In genomic region chr1:1782399-1783221, GRCh38 we compare ENCODE assay signal across 1 cellular context.
TF ChIP-seq lines count a peak whose summit lies in the region.

No MANE protein-coding gene starts in this region.

TF ChIP-seq in HepG2, 621 proteins besides CTCF, POLR2A, EP300 and RAD21 (continues in another document):
- TF ChIP-seq CEBPG (CRISPR knock-in tag; IDR thresholded peaks at IDR 0.05), result 0 out of 2 replicates have a peak, but pooled peaks have one; percentile 5
- TF ChIP-seq PRDM10 (CRISPR knock-in tag; IDR thresholded peaks at IDR 0.05; ENCODE audit: low read depth), result peak; percentile 69; the same call in 1 of the 2 replicates
- peak; percentile 73 for TF ChIP-seq ZFX (CRISPR knock-in tag; IDR thresholded peaks at IDR 0.05; ENCODE audit: low read depth)
- TF ChIP-seq PAF1 (CRISPR knock-in tag; IDR thresholded peaks at IDR 0.05), result peak; percentile 85; the same call in 1 of the 2 replicates
- no peak; the same call in 1 of the 2 replicates for TF ChIP-seq ZNF451 (CRISPR knock-in tag; IDR thresholded peaks at IDR 0.05)
- TF ChIP-seq SOX6 (IDR thresholded peaks at IDR 0.05), result no peak
- peak; percentile 27; the same call in 1 of the 2 replicates for TF ChIP-seq SOX6 (CRISPR knock-in tag; IDR thresholded peaks at IDR 0.05)
- no peak for TF ChIP-seq ZNF83 (CRISPR knock-in tag; IDR thresholded peaks at IDR 0.05; ENCODE audit: borderline replicate concordance)
- TF ChIP-seq TBX3 (IDR thresholded peaks at IDR 0.05; ENCODE audit: borderline replicate concordance), result no peak
- TF ChIP-seq KDM2A (CRISPR knock-in tag; IDR thresholded peaks at IDR 0.05; ENCODE audit: borderline replicate concordance, low read depth), result peak; percentile 90
- TF ChIP-seq, protein P1, sequence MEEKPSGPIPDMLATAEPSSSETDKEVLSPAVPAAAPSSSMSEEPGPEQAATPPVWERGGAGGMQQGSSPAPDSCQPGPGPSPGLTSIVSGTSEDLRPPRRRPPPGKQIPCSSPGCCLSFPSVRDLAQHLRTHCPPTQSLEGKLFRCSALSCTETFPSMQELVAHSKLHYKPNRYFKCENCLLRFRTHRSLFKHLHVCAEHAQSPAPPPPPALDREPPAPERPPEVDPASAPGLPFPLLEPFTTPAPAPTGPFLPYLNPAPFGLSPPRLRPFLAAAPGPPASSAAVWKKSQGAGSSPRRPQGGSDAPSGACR (CRISPR knock-in tag; IDR thresholded peaks at IDR 0.05), result no peak
- no peak for TF ChIP-seq TCF7L2 (IDR thresholded peaks at IDR 0.05; ENCODE audit: low read depth, low read length)
- no peak for TF ChIP-seq MAFF (IDR thresholded peaks at IDR 0.05; ENCODE audit: low read depth, low read length)
- no peak for TF ChIP-seq ZNF749 (CRISPR knock-in tag; IDR thresholded peaks at IDR 0.05; ENCODE audit: borderline replicate concordance)
- no peak for TF ChIP-seq ZNF180 (CRISPR knock-in tag; IDR thresholded peaks at IDR 0.05; ENCODE audit: borderline replicate concordance, low read depth)
- peak; percentile 61; the same call in 1 of the 2 replicates for TF ChIP-seq ZNF160 (CRISPR knock-in tag; IDR thresholded peaks at IDR 0.05)
- no peak for TF ChIP-seq ZNF260 (CRISPR knock-in tag; IDR thresholded peaks at IDR 0.05; ENCODE audit: borderline replicate concordance, low read depth)
- peak; percentile 22; the same call in 1 of the 2 replicates for TF ChIP-seq KMT2A (CRISPR knock-in tag; IDR thresholded peaks at IDR 0.05)
- TF ChIP-seq SIN3A (IDR thresholded peaks at IDR 0.05; ENCODE audit: borderline replicate concordance, low read depth, low read length), result 0 out of 2 replicates have a peak, but pooled peaks have one; percentile 49
- no peak for TF ChIP-seq ZKSCAN1 (IDR thresholded peaks at IDR 0.05; ENCODE audit: low read length)
- TF ChIP-seq ISL2 (CRISPR knock-in tag; IDR thresholded peaks at IDR 0.05), result no peak
- TF ChIP-seq SP4 (CRISPR knock-in tag; IDR thresholded peaks at IDR 0.05), result no peak
- no peak for TF ChIP-seq ZNF510 (CRISPR knock-in tag; IDR thresholded peaks at IDR 0.05; ENCODE audit: low read depth)
- no peak for TF ChIP-seq TEAD2 (CRISPR knock-in tag; IDR thresholded peaks at IDR 0.05)
- TF ChIP-seq NFE2L2 (IDR thresholded peaks at IDR 0.05; ENCODE audit: low read length), result no peak
- TF ChIP-seq, protein P2, sequence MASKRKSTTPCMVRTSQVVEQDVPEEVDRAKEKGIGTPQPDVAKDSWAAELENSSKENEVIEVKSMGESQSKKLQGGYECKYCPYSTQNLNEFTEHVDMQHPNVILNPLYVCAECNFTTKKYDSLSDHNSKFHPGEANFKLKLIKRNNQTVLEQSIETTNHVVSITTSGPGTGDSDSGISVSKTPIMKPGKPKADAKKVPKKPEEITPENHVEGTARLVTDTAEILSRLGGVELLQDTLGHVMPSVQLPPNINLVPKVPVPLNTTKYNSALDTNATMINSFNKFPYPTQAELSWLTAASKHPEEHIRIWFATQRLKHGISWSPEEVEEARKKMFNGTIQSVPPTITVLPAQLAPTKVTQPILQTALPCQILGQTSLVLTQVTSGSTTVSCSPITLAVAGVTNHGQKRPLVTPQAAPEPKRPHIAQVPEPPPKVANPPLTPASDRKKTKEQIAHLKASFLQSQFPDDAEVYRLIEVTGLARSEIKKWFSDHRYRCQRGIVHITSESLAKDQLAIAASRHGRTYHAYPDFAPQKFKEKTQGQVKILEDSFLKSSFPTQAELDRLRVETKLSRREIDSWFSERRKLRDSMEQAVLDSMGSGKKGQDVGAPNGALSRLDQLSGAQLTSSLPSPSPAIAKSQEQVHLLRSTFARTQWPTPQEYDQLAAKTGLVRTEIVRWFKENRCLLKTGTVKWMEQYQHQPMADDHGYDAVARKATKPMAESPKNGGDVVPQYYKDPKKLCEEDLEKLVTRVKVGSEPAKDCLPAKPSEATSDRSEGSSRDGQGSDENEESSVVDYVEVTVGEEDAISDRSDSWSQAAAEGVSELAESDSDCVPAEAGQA (IDR thresholded peaks at IDR 0.05; ENCODE audit: low read depth), result no peak; the same call in none of the 2 replicates
- TF ChIP-seq, protein P2 (CRISPR knock-in tag; IDR thresholded peaks at IDR 0.05; ENCODE audit: borderline replicate concordance), result peak; percentile 25; the same call in 1 of the 2 replicates
- TF ChIP-seq ZNF296 (CRISPR knock-in tag; conservative IDR thresholded peaks at IDR 0.05), result peak; percentile 74; the same call in 1 of the 2 replicates
- TF ChIP-seq, protein P3, sequence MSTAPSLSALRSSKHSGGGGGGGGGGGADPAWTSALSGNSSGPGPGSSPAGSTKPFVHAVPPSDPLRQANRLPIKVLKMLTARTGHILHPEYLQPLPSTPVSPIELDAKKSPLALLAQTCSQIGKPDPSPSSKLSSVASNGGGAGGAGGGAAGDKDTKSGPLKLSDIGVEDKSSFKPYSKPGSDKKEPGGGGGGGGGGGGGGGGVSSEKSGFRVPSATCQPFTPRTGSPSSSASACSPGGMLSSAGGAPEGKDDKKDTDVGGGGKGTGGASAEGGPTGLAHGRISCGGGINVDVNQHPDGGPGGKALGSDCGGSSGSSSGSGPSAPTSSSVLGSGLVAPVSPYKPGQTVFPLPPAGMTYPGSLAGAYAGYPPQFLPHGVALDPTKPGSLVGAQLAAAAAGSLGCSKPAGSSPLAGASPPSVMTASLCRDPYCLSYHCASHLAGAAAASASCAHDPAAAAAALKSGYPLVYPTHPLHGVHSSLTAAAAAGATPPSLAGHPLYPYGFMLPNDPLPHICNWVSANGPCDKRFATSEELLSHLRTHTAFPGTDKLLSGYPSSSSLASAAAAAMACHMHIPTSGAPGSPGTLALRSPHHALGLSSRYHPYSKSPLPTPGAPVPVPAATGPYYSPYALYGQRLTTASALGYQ (CRISPR knock-in tag; IDR thresholded peaks at IDR 0.05), result no peak
- TF ChIP-seq ZKSCAN5 (CRISPR knock-in tag; IDR thresholded peaks at IDR 0.05), result no peak
- TF ChIP-seq, protein P4, sequence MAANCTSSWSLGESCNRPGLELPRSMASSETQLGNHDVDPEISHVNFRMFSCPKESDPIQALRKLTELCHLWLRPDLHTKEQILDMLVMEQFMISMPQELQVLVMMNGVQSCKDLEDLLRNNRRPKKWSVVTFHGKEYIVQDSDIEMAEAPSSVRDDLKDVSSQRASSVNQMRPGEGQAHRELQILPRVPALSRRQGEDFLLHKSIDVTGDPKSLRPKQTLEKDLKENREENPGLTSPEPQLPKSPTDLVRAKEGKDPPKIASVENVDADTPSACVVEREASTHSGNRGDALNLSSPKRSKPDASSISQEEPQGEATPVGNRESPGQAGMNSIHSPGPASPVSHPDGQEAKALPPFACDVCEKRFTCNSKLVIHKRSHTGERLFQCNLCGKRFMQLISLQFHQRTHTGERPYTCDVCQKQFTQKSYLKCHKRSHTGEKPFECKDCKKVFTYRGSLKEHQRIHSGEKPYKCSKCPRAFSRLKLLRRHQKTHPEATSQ (CRISPR knock-in tag; IDR thresholded peaks at IDR 0.05; ENCODE audit: borderline replicate concordance), result no peak
- 0 out of 2 replicates have a peak, but pooled peaks have one; percentile 59 for TF ChIP-seq ZNF569 (CRISPR knock-in tag; IDR thresholded peaks at IDR 0.05; ENCODE audit: borderline replicate concordance)
- TF ChIP-seq ZNF879 (CRISPR knock-in tag; IDR thresholded peaks at IDR 0.05), result 0 out of 2 replicates have a peak, but pooled peaks have one; percentile 43
- TF ChIP-seq, protein P5, sequence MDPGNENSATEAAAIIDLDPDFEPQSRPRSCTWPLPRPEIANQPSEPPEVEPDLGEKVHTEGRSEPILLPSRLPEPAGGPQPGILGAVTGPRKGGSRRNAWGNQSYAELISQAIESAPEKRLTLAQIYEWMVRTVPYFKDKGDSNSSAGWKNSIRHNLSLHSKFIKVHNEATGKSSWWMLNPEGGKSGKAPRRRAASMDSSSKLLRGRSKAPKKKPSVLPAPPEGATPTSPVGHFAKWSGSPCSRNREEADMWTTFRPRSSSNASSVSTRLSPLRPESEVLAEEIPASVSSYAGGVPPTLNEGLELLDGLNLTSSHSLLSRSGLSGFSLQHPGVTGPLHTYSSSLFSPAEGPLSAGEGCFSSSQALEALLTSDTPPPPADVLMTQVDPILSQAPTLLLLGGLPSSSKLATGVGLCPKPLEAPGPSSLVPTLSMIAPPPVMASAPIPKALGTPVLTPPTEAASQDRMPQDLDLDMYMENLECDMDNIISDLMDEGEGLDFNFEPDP (CRISPR knock-in tag; conservative IDR thresholded peaks at IDR 0.05), result no peak
- TF ChIP-seq SMAD1 (CRISPR knock-in tag; IDR thresholded peaks at IDR 0.05; ENCODE audit: borderline replicate concordance, low read depth), result no peak
- peak; percentile 34; the same call in 1 of the 2 replicates for TF ChIP-seq ZBTB34 (CRISPR knock-in tag; IDR thresholded peaks at IDR 0.05)
- no peak for TF ChIP-seq RFX5 (IDR thresholded peaks at IDR 0.05; ENCODE audit: low read depth, low read length)
- peak; percentile 39 for TF ChIP-seq KMT2B (CRISPR knock-in tag; IDR thresholded peaks at IDR 0.05)
- peak; percentile 75; the same call in 1 of the 2 replicates for TF ChIP-seq ZNF546 (CRISPR knock-in tag; conservative IDR thresholded peaks at IDR 0.05)
- 0 out of 2 replicates have a peak, but pooled peaks have one; percentile 75 for TF ChIP-seq ZNF274 (CRISPR knock-in tag; IDR thresholded peaks at IDR 0.05)
- TF ChIP-seq ZNF431 (CRISPR knock-in tag; IDR thresholded peaks at IDR 0.05; ENCODE audit: borderline replicate concordance, low read depth), result no peak; the same call in 1 of the 2 replicates
- TF ChIP-seq IRF9 (CRISPR knock-in tag; IDR thresholded peaks at IDR 0.05; ENCODE audit: borderline replicate concordance), result 0 out of 2 replicates have a peak, but pooled peaks have one; percentile 29
- TF ChIP-seq ZBTB20 (CRISPR knock-in tag; IDR thresholded peaks at IDR 0.05; ENCODE audit: borderline replicate concordance, low read depth), result no peak
